ENCODE assay signal across 17 cellular contexts in the genomic region with DNA sequence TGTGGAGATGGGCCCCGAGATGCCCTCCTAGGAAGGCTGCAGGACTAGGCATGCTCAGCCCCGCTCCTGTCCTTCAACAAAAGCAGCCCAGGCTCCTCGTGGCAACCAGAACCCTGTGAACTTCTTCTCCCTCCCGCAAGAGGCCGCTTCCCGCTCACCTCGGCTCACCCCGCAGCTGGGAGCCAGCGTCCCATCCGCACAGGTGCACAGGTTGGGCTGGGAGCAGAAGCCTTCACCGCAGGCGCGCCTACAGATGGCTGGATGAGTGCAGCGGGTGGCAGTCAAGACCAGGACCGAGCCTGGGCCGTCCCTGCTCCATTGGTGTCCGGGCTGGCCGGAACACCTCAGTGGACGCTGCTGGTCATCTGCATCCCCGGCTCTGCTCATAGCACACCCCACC. TPM values are rescaled to one million over a fixed set of nuclear protein-coding genes. Genes with fewer than 3 reads are reported as not detected.
DNase-seq lines count a peak whose midpoint lies in the region; ATAC-seq, FAIRE-seq and TF ChIP-seq lines count a peak whose summit lies in the region.
"Had no signal": no experiment of that assay in that cellular context is flagged by ENCODE, and none has a peak within 500 bp of the region (broad histone marks: within the 10 kb centered on the region; RNA-seq: fewer than 3 reads in every experiment).

No MANE protein-coding gene starts in this region.

- H3K9ac ChIP-seq in keratinocyte (ENCODE audit: control insufficient read depth, extremely low read depth, insufficient read depth, low read length), result no peak overlapping the region

- no peaks in the 10 kb centered on the region for H3K36me3 ChIP-seq in Caco-2 (ENCODE audit: control insufficient read depth, insufficient read depth, low read length)
- H3K36me3 ChIP-seq in Panc1 (ENCODE audit: control insufficient read depth, insufficient read depth, low read length), result no peaks in the 10 kb centered on the region
- no peaks in the 10 kb centered on the region for H3K36me3 ChIP-seq in keratinocyte (ENCODE audit: control insufficient read depth in 2 of 2, extremely low read depth in 1 of 2, insufficient read depth in 2 of 2, low read length in 2 of 2)

- no peak overlapping the region for H2AFZ ChIP-seq in keratinocyte (ENCODE audit: control insufficient read depth, low read length)

- FAIRE-seq in keratinocyte (lab: Jason Lieb, UNC), result no peak

- dilution Hi-C loops in keratinocyte (cut with MboI; ENCODE audit: extremely low pct_ligation_motif_present, low sequenced_read_pairs), result no loop called here

- H3K9me3 ChIP-seq in Caco-2 (no peaks in the 10 kb centered on the region), Panc1 (ENCODE audit: control insufficient read depth, insufficient read depth, low read depth, low read length) (no peaks in the 10 kb centered on the region), keratinocyte (ENCODE audit: control insufficient read depth, low read depth, low read length) (no peaks in the 10 kb centered on the region)

- no peak overlapping the region for H3K27ac ChIP-seq in Panc1 (ENCODE audit: low read length)
- no peak overlapping the region for H3K27ac ChIP-seq in keratinocyte (ENCODE audit: control insufficient read depth, insufficient read depth, low read length)

- H3K4me1 ChIP-seq in Caco-2 (no peaks in the 10 kb centered on the region), Panc1 (ENCODE audit: control insufficient read depth, insufficient read depth, low read length) (no peaks in the 10 kb centered on the region), keratinocyte (ENCODE audit: control insufficient read depth, extremely low read depth, insufficient read depth, low read length) (peaks cover 4% of the 10 kb centered on the region)

- DNase-seq in Caco-2 (peak in 1 of 2 experiments; percentile 19), KBM-7 (peak; percentile 32), Panc1 (ENCODE audit: low read depth, low spot score) (no peak), keratinocyte (ENCODE audit: low read depth, low spot score) (no peak), MCF 10A (ENCODE audit: unreplicated experiment) (no peak), A172 (ENCODE audit: low spot score) (no peak), T1000 (lab: John Stamatoyannopoulos, UW) (no peak)
- DNase-seq: activated CD4-positive, alpha-beta T cell treated with anti-CD3 and anti-CD28 coated beads, Interleukin-2, amount 10 ng/mL, durations not matched to agents 7 days and 5 days; activated naive CD8-positive, alpha-beta T cell treated with anti-CD3 and anti-CD28 coated beads for 36 hours; AML-193; effector memory CD8-positive, alpha-beta T cell; EL had no signal

- H3K4me3 ChIP-seq in Caco-2 (ENCODE audit: low read depth, low read length) (no peak overlapping the region), Panc1 (ENCODE audit: low read depth in 2 of 2, low read length in 2 of 2) (no peak overlapping the region), keratinocyte (ENCODE audit: control insufficient read depth in 2 of 3, extremely low read depth in 1 of 3, insufficient read depth in 2 of 3, low read depth in 1 of 3, low read length in 3 of 3) (no peak overlapping the region)
- H3K4me3 ChIP-seq: skin epidermis had no signal

- BruUV-seq in Caco-2 (replicated peaks; lab: Mats Ljungman, UMichigan) (no TSS peak), Panc1 (replicated peaks; lab: Mats Ljungman, UMichigan) (no TSS peak), MCF 10A (replicated peaks; lab: Mats Ljungman, UMichigan) (no TSS peak)

- H3K36me3 Mint-ChIP-seq in Caco-2 (ENCODE audit: insufficient read depth, unreplicated experiment), result no peaks in the 10 kb centered on the region
- H3K36me3 Mint-ChIP-seq in MCF 10A (ENCODE audit: insufficient read depth, unreplicated experiment), result no peaks in the 10 kb centered on the region

- no peaks in the 10 kb centered on the region for H3K79me2 ChIP-seq in keratinocyte (ENCODE audit: control insufficient read depth, insufficient read depth, low read length)

- peak overlapping the region; percentile 11 for H3K27ac Mint-ChIP-seq in Caco-2 (ENCODE audit: unreplicated experiment)
- H3K27ac Mint-ChIP-seq in MCF 10A (ENCODE audit: low read depth, unreplicated experiment), result no peak overlapping the region
- H3K27ac Mint-ChIP-seq: activated CD4-positive, alpha-beta T cell treated with anti-CD3 and anti-CD28 coated beads, Interleukin-2, amount 10 ng/mL, durations not matched to agents 7 days and 5 days; activated naive CD8-positive, alpha-beta T cell treated with anti-CD3 and anti-CD28 coated beads for 36 hours; effector memory CD8-positive, alpha-beta T cell had no signal

- H3K4me1 Mint-ChIP-seq in Caco-2 (ENCODE audit: low read depth, unreplicated experiment), result peaks cover 17% of the 10 kb centered on the region
- H3K4me1 Mint-ChIP-seq in MCF 10A (ENCODE audit: insufficient read depth, unreplicated experiment), result no peaks in the 10 kb centered on the region

- H3K27me3 ChIP-seq in Caco-2 (replicated peaks; ENCODE audit: control insufficient read depth, insufficient read depth, low read length) (no peaks in the 10 kb centered on the region), Panc1 (ENCODE audit: control insufficient read depth, insufficient read depth, low read length) (no peaks in the 10 kb centered on the region), keratinocyte (ENCODE audit: control insufficient read depth, extremely low read depth, insufficient read depth, low read length) (peaks cover 69% of the 10 kb centered on the region)

- in situ Hi-C loops in KBM-7 (cut with MboI; ENCODE audit: low pct_unique_long_range_greater_than_20kb, low sequenced_read_pairs), result no loop called here
- in situ Hi-C loops in Panc1 (cut with HindIII; ENCODE audit: low pct_unique_long_range_greater_than_20kb, low sequenced_read_pairs), result no loop called here

- no peaks in the 10 kb centered on the region for H3K9me1 ChIP-seq in keratinocyte (ENCODE audit: control insufficient read depth, extremely low read depth, insufficient read depth, low read length)

- H3K27me3 Mint-ChIP-seq in Caco-2 (ENCODE audit: insufficient read depth, unreplicated experiment) (no peaks in the 10 kb centered on the region), MCF 10A (ENCODE audit: insufficient read depth, unreplicated experiment) (peaks cover 46% of the 10 kb centered on the region)

- no peaks in the 10 kb centered on the region for H3K9me3 Mint-ChIP-seq in Caco-2 (ENCODE audit: unreplicated experiment)
- H3K9me3 Mint-ChIP-seq in MCF 10A (ENCODE audit: unreplicated experiment), result no peaks in the 10 kb centered on the region
- H3K9me3 Mint-ChIP-seq: activated CD4-positive, alpha-beta T cell treated with anti-CD3 and anti-CD28 coated beads, Interleukin-2, amount 10 ng/mL, durations not matched to agents 7 days and 5 days; activated naive CD8-positive, alpha-beta T cell treated with anti-CD3 and anti-CD28 coated beads for 36 hours; effector memory CD8-positive, alpha-beta T cell had no signal

- H3K4me3 Mint-ChIP-seq in Caco-2 (ENCODE audit: unreplicated experiment), result peak overlapping the region; percentile 5
- H3K4me3 Mint-ChIP-seq in MCF 10A (ENCODE audit: unreplicated experiment), result no peak overlapping the region
- H3K4me3 Mint-ChIP-seq: activated CD4-positive, alpha-beta T cell treated with anti-CD3 and anti-CD28 coated beads, Interleukin-2, amount 10 ng/mL, durations not matched to agents 7 days and 5 days; activated naive CD8-positive, alpha-beta T cell treated with anti-CD3 and anti-CD28 coated beads for 36 hours; effector memory CD8-positive, alpha-beta T cell had no signal

- CTCF ChIA-PET in Caco-2 (lab: Charles Lee) (no interaction called here), Panc1 (lab: Charles Lee) (no interaction called here), MCF 10A (lab: Yijun Ruan, JAX) (no interaction called here)

- no peaks in the 10 kb centered on the region for H4K20me1 ChIP-seq in keratinocyte (ENCODE audit: control insufficient read depth, extremely low read depth, insufficient read depth, low read length)

- no peak for TF ChIP-seq CTCF in Caco-2 (IDR thresholded peaks at IDR 0.05; ENCODE audit: insufficient read depth in 1 of 2, low read depth in 1 of 2, low read length in 1 of 2, severe bottlenecking in 1 of 2, unreplicated experiment in 1 of 2)
- no peak; the same call in 1 of the 2 replicates for TF ChIP-seq CTCF in Panc1 (IDR thresholded peaks at IDR 0.05)
- TF ChIP-seq CTCF in keratinocyte (optimal IDR thresholded peaks at IDR 0.05 in 1 of 3, IDR thresholded peaks at IDR 0.05 in 1 of 3, conservative IDR thresholded peaks at IDR 0.05 in 1 of 3; ENCODE audit: extremely low read depth in 1 of 3, insufficient read depth in 2 of 3, low read length in 3 of 3), result peak; percentile 21 to 45 (median 44)
- TF ChIP-seq CTCF in MCF 10A (IDR thresholded peaks at IDR 0.05; ENCODE audit: unreplicated experiment), result no peak

- intact Hi-C loops in Caco-2 (cut with micrococcal nuclease; ENCODE audit: unreplicated experiment), result no loop called here
- intact Hi-C loops in Panc1 (cut with micrococcal nuclease; ENCODE audit: unreplicated experiment), result no loop called here
- intact Hi-C loops in MCF 10A (cut with micrococcal nuclease), result no loop called here

- ATAC-seq in Panc1 (peak; percentile 59), HG03280 (IDR thresholded peaks at IDR 0.05; ENCODE audit: unreplicated experiment) (no peak)
- ATAC-seq: effector memory CD8-positive, alpha-beta T cell; Right ventricle myocardium inferior had no signal

- POLR2A ChIA-PET in Caco-2 (lab: Charles Lee) (no interaction called here), Panc1 (lab: Charles Lee) (interaction anchor here (0.5 kb wide), 1 partner anchor 107 kb away, joined by 3 read pairs; no protein-coding TSS in a partner anchor), MCF 10A (lab: Yijun Ruan, JAX) (no interaction called here)

- H3K4me2 ChIP-seq in keratinocyte (ENCODE audit: control insufficient read depth, extremely low read depth, insufficient read depth, low read depth, low read length), result no peak overlapping the region

RNA-seq across cellular contexts. Expression of gene FBN3, which starts 3.4 kb away (rescaled TPM):
- 15.0 and 16.4 TPM in 2 replicates for total RNA-seq in Caco-2 (2022)
- total RNA-seq in Panc1 (2021; ENCODE audit: unreplicated experiment), result 0.10 TPM
- 0.16 TPM for polyA plus RNA-seq in Panc1 (2012; ENCODE audit: insufficient read length)
- polyA plus RNA-seq in keratinocyte, result not detected in 3 replicates
- polyA plus RNA-seq in keratinocyte (2011; ENCODE audit: low read depth), result not detected
- polyA plus RNA-seq in keratinocyte (2011; cell fraction: cytosol; rRNA removed), result not detected in 2 replicates
- polyA plus RNA-seq in keratinocyte (2011; cell fraction: nucleus; rRNA removed), result not detected in 2 replicates
- not detected in 2 replicates for polyA plus RNA-seq in keratinocyte (2012; ENCODE audit: low replicate concordance)
- polyA minus RNA-seq in keratinocyte, result not detected in 3 replicates
- not detected for polyA minus RNA-seq in keratinocyte (2011; cell fraction: cytosol; rRNA and poly(A)+ RNA removed)
- polyA minus RNA-seq in keratinocyte (2011; cell fraction: nucleus; rRNA and poly(A)+ RNA removed), result not detected in 2 replicates
- not detected in 2 replicates for total RNA-seq in MCF 10A (2022)
- total RNA-seq in A172 (2014; rRNA removed; shearing (Covaris generic)), result 0.62 TPM in 1 of 2 replicates, not detected in the other
- total RNA-seq: activated CD4-positive, alpha-beta T cell treated with anti-CD3 and anti-CD28 coated beads, Interleukin-2, amount 10 ng/mL, durations not matched to agents 7 days and 5 days; activated naive CD8-positive, alpha-beta T cell treated with anti-CD3 and anti-CD28 coated beads for 36 hours; fibroblast of villous mesenchyme; omental fat pad; Right ventricle myocardium inferior had no signal

Comparison
In these comparisons a context has a peak if more than half of its experiments do, and no peak if none do; other contexts are left out.
1. CTCF ChIP-seq: peak in keratinocyte (3 of 3); none in Caco-2 (0 of 2), Panc1 (single experiment) and MCF 10A (single experiment).